In genomic region chr10:91925022-91925320, GRCh38 we compare ENCODE assay signal across 8 cellular contexts. TPM values are rescaled to one million over a fixed set of nuclear protein-coding genes. Genes with fewer than 3 reads are reported as not detected.
DNase-seq lines count a peak whose midpoint lies in the region; ATAC-seq and TF ChIP-seq lines count a peak whose summit lies in the region.

No MANE protein-coding gene starts in this region.

- DNase-seq in AG08395 (ENCODE audit: low spot score), result peak; percentile 19
- no peak for DNase-seq in MCF 10A (ENCODE audit: unreplicated experiment)
- no peak for DNase-seq in activated effector memory CD4-positive, alpha-beta T cell treated with anti-CD3 and anti-CD28 coated beads, Interleukin-2, amount 50 U/mL, for 16 hours
- no peak for DNase-seq in NCI-H2081 treated with DMSO at 0.1 percent for 48 hours (lab: John Stamatoyannopoulos, UW)

- no CpG with 5 or more reads among the region's 2 CpGs for WGBS in mesodermal cell (ENCODE audit: insufficient coverage in 2 of 2), 2 experiments

- H3K36me3 Mint-ChIP-seq in MCF 10A (ENCODE audit: insufficient read depth, unreplicated experiment), result peaks cover 19% of the 10 kb centered on the region

- peaks cover 17% of the 10 kb centered on the region for H3K4me1 Mint-ChIP-seq in MCF 10A (ENCODE audit: insufficient read depth, unreplicated experiment)

- H3K4me3 ChIP-seq in HUES6 (ENCODE audit: low read depth, low read length) (peak overlapping the region; percentile 92), mesodermal cell (ENCODE audit: extremely low read depth, insufficient read depth, low read length, poor library complexity, severe bottlenecking) (peak overlapping the region; percentile 88)

- no peaks in the 10 kb centered on the region for H3K9me3 ChIP-seq in HUES6 (ENCODE audit: control insufficient read depth, insufficient read depth, low read depth, low read length)
- H3K9me3 ChIP-seq in mesodermal cell (ENCODE audit: control insufficient read depth, low read length), result no peaks in the 10 kb centered on the region

- intact Hi-C loops in MCF 10A (cut with micrococcal nuclease), result loop anchor here (10.0 kb wide), 1 partner anchor 510 kb away; no protein-coding TSS in a partner anchor

- H3K4me1 ChIP-seq in HUES6 (ENCODE audit: control insufficient read depth, insufficient read depth, low read length) (peaks cover 6% of the 10 kb centered on the region; the same call in 1 of the 2 replicates), mesodermal cell (ENCODE audit: control insufficient read depth, insufficient read depth, low read length, poor library complexity, severe bottlenecking) (no peaks in the 10 kb centered on the region)

- no peaks in the 10 kb centered on the region for H3K27me3 ChIP-seq in HUES6 (ENCODE audit: control insufficient read depth, insufficient read depth, low read length)

- CTCF ChIA-PET in MCF 10A (lab: Yijun Ruan, JAX), result no interaction called here

- no peak for TF ChIP-seq CTCF in MCF 10A (IDR thresholded peaks at IDR 0.05; ENCODE audit: unreplicated experiment)

- no peaks in the 10 kb centered on the region for H3K9me3 Mint-ChIP-seq in MCF 10A (ENCODE audit: unreplicated experiment)

- POLR2A ChIA-PET in MCF 10A (lab: Yijun Ruan, JAX), result interaction anchor here (0.6 to 5.0 kb wide), 13 partner anchors 10 to 675 kb away, joined by 3 to 95 read pairs (median 10); partner anchors contain the start of genes FGFBP3 and TNKS2

- H3K27ac ChIP-seq in HUES6 (ENCODE audit: low read depth, low read length) (no peak overlapping the region), mesodermal cell (ENCODE audit: low read depth, low read length, severe bottlenecking) (no peak overlapping the region)

- H3K9ac ChIP-seq in HUES6 (ENCODE audit: low read length), result peak overlapping the region; percentile 53

- peak overlapping the region; percentile 84 for H3K4me3 Mint-ChIP-seq in MCF 10A (ENCODE audit: unreplicated experiment)

- H3K27me3 Mint-ChIP-seq in MCF 10A (ENCODE audit: insufficient read depth, unreplicated experiment), result no peaks in the 10 kb centered on the region

- H3K27ac Mint-ChIP-seq in MCF 10A (ENCODE audit: low read depth, unreplicated experiment), result peak overlapping the region; percentile 98

- H3K36me3 ChIP-seq in HUES6 (ENCODE audit: control insufficient read depth, insufficient read depth, low read length) (peaks cover 6% of the 10 kb centered on the region; the same call in 1 of the 2 replicates), mesodermal cell (ENCODE audit: control insufficient read depth, insufficient read depth, low read length) (peaks cover 23% of the 10 kb centered on the region)

- ATAC-seq in HG03196 (IDR thresholded peaks at IDR 0.05; ENCODE audit: unreplicated experiment) (no peak), HG03342 (IDR thresholded peaks at IDR 0.05; ENCODE audit: unreplicated experiment) (no peak)

- BruUV-seq in MCF 10A (replicated peaks; lab: Mats Ljungman, UMichigan), result no TSS peak

RNA-seq across cellular contexts. Expression of gene BTAF1, which starts 1.4 kb away (rescaled TPM):
- total RNA-seq in MCF 10A (2022), result 35.5 and 37.0 TPM in 2 replicates
- 31.8 TPM for polyA plus RNA-seq in mesodermal cell (2013, experiment 1 of 2)
- 33.3 TPM for polyA plus RNA-seq in mesodermal cell (2013, experiment 2 of 2)

RNA-seq across cellular contexts. Expression of gene FGFBP3, which starts 15.7 kb away (rescaled TPM):
- 0.86 and 1.1 TPM in 2 replicates for total RNA-seq in MCF 10A (2022)
- polyA plus RNA-seq in mesodermal cell (2013, experiment 1 of 2), result 21.5 TPM
- 15.7 TPM for polyA plus RNA-seq in mesodermal cell (2013, experiment 2 of 2)
